8 cellular contexts compared by ENCODE assay signal in genomic region chr11:117072517-117073218, GRCh38. TPM values are rescaled to one million over a fixed set of nuclear protein-coding genes. Genes with fewer than 3 reads are reported as not detected.
A peak's percentile ranks its signal among the peaks of the same experiment; 100 is the strongest.
DNase-seq lines count a peak whose midpoint lies in the region; TF ChIP-seq lines count a peak whose summit lies in the region.

No MANE protein-coding gene starts in this region.

- H3K4me1 ChIP-seq in vagina: peaks cover 46% of the 10 kb centered on the region

- TF ChIP-seq RAD21 in Ishikawa (IDR thresholded peaks at IDR 0.05; ENCODE audit: low read depth): no peak

- intact Hi-C loops in vagina (cut with DNase I): no loop called here

- peak overlapping the region; percentile 24 for H3K27ac ChIP-seq in vagina

- no peaks in the 10 kb centered on the region for H3K27me3 ChIP-seq in kidney epithelial cell (ENCODE audit: control insufficient read depth, insufficient read depth, low read length)
- no peaks in the 10 kb centered on the region for H3K27me3 ChIP-seq in vagina

- H3K4me3 ChIP-seq in kidney epithelial cell (ENCODE audit: low read depth, low read length): no peak overlapping the region
- no peak overlapping the region for H3K4me3 ChIP-seq in vagina

- TF ChIP-seq EP300 in Ishikawa (IDR thresholded peaks at IDR 0.05; ENCODE audit: borderline replicate concordance): peak; percentile 14; the same call in 1 of the 2 replicates

- no peak for TF ChIP-seq POLR2A in vagina (IDR thresholded peaks at IDR 0.05)

- H3K36me3 ChIP-seq in kidney epithelial cell (ENCODE audit: control insufficient read depth, insufficient read depth, low read length) (no peaks in the 10 kb centered on the region), vagina (no peaks in the 10 kb centered on the region)

- no peaks in the 10 kb centered on the region for H3K9me3 ChIP-seq in vagina

- TF ChIP-seq CTCF in kidney epithelial cell (IDR thresholded peaks at IDR 0.05; ENCODE audit: insufficient read depth, low read length, poor library complexity, severe bottlenecking) (no peak), vagina (IDR thresholded peaks at IDR 0.05) (no peak)

- DNase-seq in Daoy (ENCODE audit: low read depth) (peak; percentile 87), amniotic epithelial cell (ENCODE audit: low read depth) (peak; percentile 95), kidney epithelial cell (ENCODE audit: low read depth) (peak; percentile 89), vagina (ENCODE audit: extremely low spot score in 2 of 2) (no peak), NCI-H187 treated with DMSO at 0.1 percent for 48 hours (lab: John Stamatoyannopoulos, UW) (no peak), NCI-H524 (lab: John Stamatoyannopoulos, UW) (no peak)
- DNase-seq in activated CD8-positive, alpha-beta memory T cell treated with anti-CD3 and anti-CD28 coated beads, Interleukin-2, amount 50 U/mL, for 48 hours: no peak

TF ChIP-seq in Ishikawa, 13 proteins besides CTCF, POLR2A, EP300 and RAD21:
- TF ChIP-seq YY1 (IDR thresholded peaks at IDR 0.05; ENCODE audit: low read depth) (peak; percentile 48; the same call in 1 of the 2 replicates), EGR1 (IDR thresholded peaks at IDR 0.05) (no peak), TEAD4 (IDR thresholded peaks at IDR 0.05) (peak; percentile 41; the same call in 1 of the 2 replicates), TCF12 (IDR thresholded peaks at IDR 0.05; ENCODE audit: low read depth) (0 out of 2 replicates have a peak, but pooled peaks have one; percentile 19), CEBPB (IDR thresholded peaks at IDR 0.05) (peak; percentile 83)

RNA-seq across cellular contexts. Expression of gene SIK3, which starts 25.6 kb away (rescaled TPM):
- 8.2 and 9.7 TPM in 2 replicates for total RNA-seq in Daoy (2014; rRNA removed; shearing (Covaris generic))
- total RNA-seq in kidney epithelial cell (12.9 and 16.5 TPM in 2 replicates), vagina (39.0 TPM)

Comparison
In these comparisons a context has a peak if more than half of its experiments do, and no peak if none do; other contexts are left out.
1. DNase-seq: peak in Daoy (single experiment), amniotic epithelial cell (single experiment) and kidney epithelial cell (single experiment); none in vagina (0 of 2), NCI-H187 treated with DMSO at 0.1 percent for 48 hours (single experiment), activated CD8-positive, alpha-beta memory T cell treated with anti-CD3 and anti-CD28 coated beads, Interleukin-2, amount 50 U/mL, for 48 hours (single experiment) and NCI-H524 (0 of 2).